In the genomic region with DNA sequence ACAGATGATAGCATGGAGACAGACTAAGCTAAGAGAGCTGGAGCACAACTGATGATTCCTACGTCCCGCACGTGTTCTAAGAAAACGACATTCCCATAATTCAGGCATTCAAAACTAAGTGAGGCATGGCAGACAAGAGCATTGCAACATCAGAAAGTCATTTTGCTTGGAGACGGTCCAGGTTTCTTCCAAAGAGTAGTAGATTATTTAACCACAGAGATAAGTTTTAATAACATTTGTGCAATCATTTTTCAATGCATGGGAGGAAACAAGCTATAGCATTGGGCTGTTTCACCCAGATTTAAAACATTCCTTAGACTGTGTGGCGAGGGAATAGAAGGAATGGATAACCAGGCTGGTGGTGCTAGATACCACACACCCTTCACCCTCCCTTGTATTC, we compare ENCODE assay signal across 16 cellular contexts.
DNase-seq lines count a peak whose midpoint lies in the region; ATAC-seq, FAIRE-seq and TF ChIP-seq lines count a peak whose summit lies in the region.
"Had no signal": no experiment of that assay in that cellular context is flagged by ENCODE, and none has a peak within 500 bp of the region (broad histone marks: within the 10 kb centered on the region; RNA-seq: fewer than 3 reads in every experiment).

No MANE protein-coding gene starts in this region.

- no peaks in the 10 kb centered on the region for H4K20me1 ChIP-seq in SK-N-SH (ENCODE audit: insufficient read depth)

- 42% methylated on average over 6 of the region's 6 CpGs for WGBS in SK-N-SH (ENCODE audit: low lambda C conversion rate)

- H3K79me2 ChIP-seq in SK-N-SH (ENCODE audit: insufficient read depth) = no peaks in the 10 kb centered on the region

- CTCF ChIA-PET in SK-N-SH (lab: Yijun Ruan, JAX) = interaction anchor here (1.2 to 1.6 kb wide), 3 partner anchors 12 to 376 kb away, joined by 3 to 16 read pairs (median 3); no protein-coding TSS in a partner anchor

- no peak overlapping the region for H3K4me3 ChIP-seq in SK-N-SH (ENCODE audit: low read depth in 2 of 2, low read length in 1 of 2)
- H3K4me3 ChIP-seq in fibroblast of villous mesenchyme (ENCODE audit: low read depth, low read length) = no peak overlapping the region
- H3K4me3 ChIP-seq in skeletal muscle cell (ENCODE audit: low read depth, low read length) = no peak overlapping the region
- H3K4me3 ChIP-seq: transverse colon had no signal

- no peaks in the 10 kb centered on the region for H3K27me3 ChIP-seq in SK-N-SH (ENCODE audit: insufficient read depth)
- H3K27me3 ChIP-seq: transverse colon had no signal

- H3K9ac ChIP-seq in SK-N-SH = no peak overlapping the region

- no peak for TF ChIP-seq EP300 in SK-N-SH (IDR thresholded peaks at IDR 0.05; ENCODE audit: borderline replicate concordance in 1 of 2, low read depth in 1 of 2, low read length in 1 of 2)

- H3F3A ChIP-seq in SK-N-SH (replicated peaks; ENCODE audit: insufficient read depth) = peaks cover 8% of the 10 kb centered on the region

- no peak for DNase-seq in GM12892 (ENCODE audit: insufficient read length)
- no peak for DNase-seq in SK-N-SH
- peak; percentile 89 for DNase-seq in fibroblast of villous mesenchyme (ENCODE audit: low read depth)
- DNase-seq in skeletal muscle cell (ENCODE audit: low read depth) = peak; percentile 87
- DNase-seq in ecto neural progenitor cell (ENCODE audit: low spot score) = no peak
- DNase-seq: activated CD8-positive, alpha-beta memory T cell treated with anti-CD3 and anti-CD28 coated beads for 24 hours; foreskin melanocyte; H7; kidney; NCI-H524; SHP77 treated with DMSO at 0.1 percent for 48 hours; stimulated activated CD4-positive, alpha-beta T cell treated with anti-CD3 and anti-CD28 coated beads, Interleukin-15, amount 100 ng/mL, for 24 hours; transverse colon had no signal

- ATAC-seq in HG03097 (IDR thresholded peaks at IDR 0.05; ENCODE audit: low FRiP score, unreplicated experiment) (no peak), HG02884 (IDR thresholded peaks at IDR 0.05; ENCODE audit: unreplicated experiment) (no peak)

- TF ChIP-seq RAD21 in SK-N-SH (IDR thresholded peaks at IDR 0.05; ENCODE audit: low read length) = no peak

- POLR2A ChIA-PET in SK-N-SH (lab: Yijun Ruan, JAX) = no interaction called here

- H3K36me3 ChIP-seq in SK-N-SH (replicated peaks in 1 of 2; ENCODE audit: control insufficient read depth in 1 of 2, insufficient read depth in 2 of 2, low read length in 1 of 2) = no peaks in the 10 kb centered on the region
- H3K36me3 ChIP-seq: transverse colon had no signal

- no peak for TF ChIP-seq POLR2A in GM12892 (IDR thresholded peaks at IDR 0.05; ENCODE audit: low read depth, low read length)

- peak overlapping the region; percentile 7; the same call in 1 of the 2 replicates for H3K4me2 ChIP-seq in SK-N-SH

- H2AFZ ChIP-seq in SK-N-SH (ENCODE audit: low read depth) = no peak overlapping the region

- no peaks in the 10 kb centered on the region for H3K9me3 ChIP-seq in SK-N-SH
- H3K9me3 ChIP-seq: transverse colon had no signal

- H3K9me2 ChIP-seq in SK-N-SH = no peaks in the 10 kb centered on the region

- H3K4me1 ChIP-seq in SK-N-SH (ENCODE audit: control insufficient read depth in 1 of 2, insufficient read depth in 2 of 2, low read depth in 1 of 2, low read length in 1 of 2) = peaks cover 4 to 7% of the 10 kb centered on the region in 2 experiments; a peak in 3 of 4 replicates

- H3K27ac ChIP-seq in SK-N-SH (ENCODE audit: low read depth in 2 of 2, low read length in 1 of 2) = no peak overlapping the region
- H3K27ac ChIP-seq: transverse colon had no signal

- FAIRE-seq in GM12892 (lab: Jason Lieb, UNC) = peak; percentile 33
- FAIRE-seq: GM12891, kidney had no signal

- TF ChIP-seq CTCF in SK-N-SH (IDR thresholded peaks at IDR 0.05) (no peak), fibroblast of villous mesenchyme (IDR thresholded peaks at IDR 0.05; ENCODE audit: insufficient read depth, low read depth, low read length) (no peak)

TF ChIP-seq in SK-N-SH, 30 proteins besides CTCF, POLR2A, EP300 and RAD21:
- TF ChIP-seq YY1 (IDR thresholded peaks at IDR 0.05; ENCODE audit: low read depth) = no peak
- TF ChIP-seq, protein P1, sequence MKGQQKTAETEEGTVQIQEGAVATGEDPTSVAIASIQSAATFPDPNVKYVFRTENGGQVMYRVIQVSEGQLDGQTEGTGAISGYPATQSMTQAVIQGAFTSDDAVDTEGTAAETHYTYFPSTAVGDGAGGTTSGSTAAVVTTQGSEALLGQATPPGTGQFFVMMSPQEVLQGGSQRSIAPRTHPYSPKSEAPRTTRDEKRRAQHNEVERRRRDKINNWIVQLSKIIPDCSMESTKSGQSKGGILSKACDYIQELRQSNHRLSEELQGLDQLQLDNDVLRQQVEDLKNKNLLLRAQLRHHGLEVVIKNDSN (IDR thresholded peaks at IDR 0.05; ENCODE audit: borderline replicate concordance, low read depth) = no peak
- no peak for TF ChIP-seq GATA2 (CRISPR knock-in tag; IDR thresholded peaks at IDR 0.05)
- TF ChIP-seq, protein P2, sequence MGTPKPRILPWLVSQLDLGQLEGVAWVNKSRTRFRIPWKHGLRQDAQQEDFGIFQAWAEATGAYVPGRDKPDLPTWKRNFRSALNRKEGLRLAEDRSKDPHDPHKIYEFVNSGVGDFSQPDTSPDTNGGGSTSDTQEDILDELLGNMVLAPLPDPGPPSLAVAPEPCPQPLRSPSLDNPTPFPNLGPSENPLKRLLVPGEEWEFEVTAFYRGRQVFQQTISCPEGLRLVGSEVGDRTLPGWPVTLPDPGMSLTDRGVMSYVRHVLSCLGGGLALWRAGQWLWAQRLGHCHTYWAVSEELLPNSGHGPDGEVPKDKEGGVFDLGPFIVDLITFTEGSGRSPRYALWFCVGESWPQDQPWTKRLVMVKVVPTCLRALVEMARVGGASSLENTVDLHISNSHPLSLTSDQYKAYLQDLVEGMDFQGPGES (IDR thresholded peaks at IDR 0.05; ENCODE audit: low read depth, low read length) = no peak
- TF ChIP-seq FOXJ3 (CRISPR knock-in tag; IDR thresholded peaks at IDR 0.05) = no peak
- no peak for TF ChIP-seq FOXM1 (IDR thresholded peaks at IDR 0.05; ENCODE audit: low read depth)
- TF ChIP-seq NRF1 (IDR thresholded peaks at IDR 0.05; ENCODE audit: low read depth, low read length) = no peak
- TF ChIP-seq USF2 (IDR thresholded peaks at IDR 0.05; ENCODE audit: borderline replicate concordance, low read depth, low read length) = no peak
- no peak for TF ChIP-seq REST (IDR thresholded peaks at IDR 0.05; ENCODE audit: low read depth, low read length)
- TF ChIP-seq, protein P3, sequence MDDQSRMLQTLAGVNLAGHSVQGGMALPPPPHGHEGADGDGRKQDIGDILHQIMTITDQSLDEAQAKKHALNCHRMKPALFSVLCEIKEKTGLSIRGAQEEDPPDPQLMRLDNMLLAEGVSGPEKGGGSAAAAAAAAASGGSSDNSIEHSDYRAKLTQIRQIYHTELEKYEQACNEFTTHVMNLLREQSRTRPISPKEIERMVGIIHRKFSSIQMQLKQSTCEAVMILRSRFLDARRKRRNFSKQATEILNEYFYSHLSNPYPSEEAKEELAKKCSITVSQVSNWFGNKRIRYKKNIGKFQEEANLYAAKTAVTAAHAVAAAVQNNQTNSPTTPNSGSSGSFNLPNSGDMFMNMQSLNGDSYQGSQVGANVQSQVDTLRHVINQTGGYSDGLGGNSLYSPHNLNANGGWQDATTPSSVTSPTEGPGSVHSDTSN (IDR thresholded peaks at IDR 0.05) = peak; percentile 47; the same call in 1 of the 2 replicates
- peak; percentile 45 for TF ChIP-seq TCF12 (IDR thresholded peaks at IDR 0.05)
- no peak for TF ChIP-seq RCOR1 (IDR thresholded peaks at IDR 0.05; ENCODE audit: low read length)
- no peak for TF ChIP-seq POLR2AphosphoS5 (IDR thresholded peaks at IDR 0.05; ENCODE audit: low read depth, low read length)
- no peak for TF ChIP-seq RFX5 (IDR thresholded peaks at IDR 0.05; ENCODE audit: low read length)
- no peak for TF ChIP-seq CHD2 (IDR thresholded peaks at IDR 0.05; ENCODE audit: low read length, partially characterized antibody)
- peak; percentile 59 for TF ChIP-seq NFIC (IDR thresholded peaks at IDR 0.05; ENCODE audit: borderline replicate concordance)
- TF ChIP-seq SIN3A (IDR thresholded peaks at IDR 0.05; ENCODE audit: borderline replicate concordance, low read depth, low read length) = no peak
- peak; percentile 60 for TF ChIP-seq MAX (IDR thresholded peaks at IDR 0.05; ENCODE audit: low read depth)

Comparison
In these comparisons a context has a peak if more than half of its experiments do, and no peak if none do; other contexts are left out.
1. DNase-seq: peak in fibroblast of villous mesenchyme (single experiment) and skeletal muscle cell (single experiment); none in GM12892 (single experiment), SK-N-SH (single experiment) and ecto neural progenitor cell (single experiment).